ENCODE assay signal across 28 cellular contexts in the genomic region with DNA sequence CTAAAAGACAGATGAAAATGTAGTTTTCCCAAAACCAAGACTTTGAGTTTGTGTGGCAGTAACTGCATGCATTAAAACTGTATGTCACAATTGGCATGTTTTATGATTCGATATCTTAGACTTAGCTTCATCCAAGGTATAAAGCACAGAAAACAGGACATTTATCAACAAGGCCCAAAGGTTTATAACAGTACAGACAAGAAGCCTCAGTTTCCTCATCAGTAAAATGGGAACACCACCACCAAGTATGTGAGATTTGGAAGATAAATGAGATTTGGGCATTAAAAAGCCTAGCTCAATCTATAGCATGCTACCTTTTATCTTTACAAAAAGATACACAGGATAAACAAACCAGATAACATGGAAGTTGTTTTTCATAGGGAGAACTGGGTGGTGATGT.
"Had no signal": no experiment of that assay in that cellular context is flagged by ENCODE, and none has a peak within 500 bp of the region (broad histone marks: within the 10 kb centered on the region; RNA-seq: fewer than 3 reads in every experiment).

No MANE protein-coding gene starts in this region.

- FAIRE-seq: colon, endometrium, endothelial cell of umbilical vein, frontal cortex had no signal

- H3K36me3 ChIP-seq: colonic mucosa, esophagus muscularis mucosa, esophagus squamous epithelium, gastrocnemius medialis, gastroesophageal sphincter, heart left ventricle, heart right ventricle had no signal

- H3K27me3 ChIP-seq: colonic mucosa, dorsolateral prefrontal cortex, esophagus muscularis mucosa, esophagus squamous epithelium, gastrocnemius medialis, gastroesophageal sphincter, heart left ventricle, heart right ventricle had no signal

- H3K4me3 ChIP-seq: colonic mucosa, coronary artery, dorsolateral prefrontal cortex, esophagus muscularis mucosa, esophagus squamous epithelium, gastrocnemius medialis, gastroesophageal sphincter, heart left ventricle, heart right ventricle had no signal

- DNase-seq: colonic mucosa; cortex of kidney; dermis blood vessel endothelial cell; dorsolateral prefrontal cortex; effector CD4-positive, alpha-beta T cell; effector CD8-positive, alpha-beta T cell; effector memory CD4-positive, alpha-beta T cell; effector memory CD8-positive, alpha-beta T cell; endodermal cell; erythroblast; esophagus squamous epithelium; foreskin fibroblast; foreskin keratinocyte; foreskin melanocyte; gastrocnemius medialis; glutamatergic neuron; head of caudate nucleus; heart left ventricle; heart right ventricle had no signal

- H3K4me1 ChIP-seq: colonic mucosa, esophagus muscularis mucosa, esophagus squamous epithelium, foreskin keratinocyte, gastrocnemius medialis, gastroesophageal sphincter had no signal

- ATAC-seq: effector memory CD8-positive, alpha-beta T cell; esophagus mucosa; foreskin keratinocyte; gastrocnemius medialis; gastroesophageal sphincter; heart left ventricle; heart right ventricle had no signal

- H3K9me3 ChIP-seq: colonic mucosa, esophagus muscularis mucosa, esophagus squamous epithelium, gastrocnemius medialis, gastroesophageal sphincter, heart left ventricle, heart right ventricle had no signal

- H3K27ac ChIP-seq: colonic mucosa, coronary artery, dorsolateral prefrontal cortex, epithelial cell of prostate, esophagus muscularis mucosa, esophagus squamous epithelium, foreskin keratinocyte, gastrocnemius medialis, gastroesophageal sphincter, heart left ventricle, heart right ventricle had no signal
